In genomic region chr3:112005091-112005672, GRCh38 we compare ENCODE assay signal across 1 cellular context.
TF ChIP-seq lines count a peak whose summit lies in the region.

No MANE protein-coding gene starts in this region.

TF ChIP-seq in HepG2, 621 proteins besides CTCF, POLR2A, EP300 and RAD21:
- TF ChIP-seq IKZF1 (IDR thresholded peaks at IDR 0.05) = no peak
- no peak for TF ChIP-seq ZNF543 (CRISPR knock-in tag; IDR thresholded peaks at IDR 0.05)
- TF ChIP-seq ZNF205 (CRISPR knock-in tag; IDR thresholded peaks at IDR 0.05) = no peak
- TF ChIP-seq, protein P1, sequence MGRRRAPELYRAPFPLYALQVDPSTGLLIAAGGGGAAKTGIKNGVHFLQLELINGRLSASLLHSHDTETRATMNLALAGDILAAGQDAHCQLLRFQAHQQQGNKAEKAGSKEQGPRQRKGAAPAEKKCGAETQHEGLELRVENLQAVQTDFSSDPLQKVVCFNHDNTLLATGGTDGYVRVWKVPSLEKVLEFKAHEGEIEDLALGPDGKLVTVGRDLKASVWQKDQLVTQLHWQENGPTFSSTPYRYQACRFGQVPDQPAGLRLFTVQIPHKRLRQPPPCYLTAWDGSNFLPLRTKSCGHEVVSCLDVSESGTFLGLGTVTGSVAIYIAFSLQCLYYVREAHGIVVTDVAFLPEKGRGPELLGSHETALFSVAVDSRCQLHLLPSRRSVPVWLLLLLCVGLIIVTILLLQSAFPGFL (CRISPR knock-in tag; IDR thresholded peaks at IDR 0.05) = no peak
- TF ChIP-seq CREB1 (IDR thresholded peaks at IDR 0.05) = 0 out of 2 replicates have a peak, but pooled peaks have one; percentile 12
- TF ChIP-seq CREB1 (CRISPR knock-in tag; IDR thresholded peaks at IDR 0.05) = no peak
